10 cellular contexts compared by ENCODE assay signal in genomic region chr22:41524283-41524682, GRCh38. TPM values are rescaled to one million over a fixed set of nuclear protein-coding genes. Genes with fewer than 3 reads are reported as not detected.
DNase-seq lines count a peak whose midpoint lies in the region; ATAC-seq and TF ChIP-seq lines count a peak whose summit lies in the region.
"Had no signal": no experiment of that assay in that cellular context is flagged by ENCODE, and none has a peak within 500 bp of the region (broad histone marks: within the 10 kb centered on the region; RNA-seq: fewer than 3 reads in every experiment).

No MANE protein-coding gene starts in this region.

- no peaks in the 10 kb centered on the region for H3K27me3 ChIP-seq in colonic mucosa

- no peaks in the 10 kb centered on the region for H3K9me3 ChIP-seq in colonic mucosa
- H3K9me3 ChIP-seq in mucosa of descending colon = no peaks in the 10 kb centered on the region

- peaks cover 36% of the 10 kb centered on the region for H3K36me3 ChIP-seq in colonic mucosa
- H3K36me3 ChIP-seq in mucosa of descending colon (ENCODE audit: low read depth) = peaks cover 5% of the 10 kb centered on the region

- H3K4me3 Mint-ChIP-seq in activated naive CD4-positive, alpha-beta T cell treated with anti-CD3 and anti-CD28 coated beads for 36 hours = no peak overlapping the region

- intact Hi-C loops in activated naive CD4-positive, alpha-beta T cell treated with anti-CD3 and anti-CD28 coated beads for 36 hours (cut with micrococcal nuclease) = no loop called here
- intact Hi-C loops in colonic mucosa (cut with DNase I) (no loop called here), mucosa of descending colon (cut with DNase I, micrococcal nuclease) (no loop called here)

- H3K27ac Mint-ChIP-seq in activated naive CD4-positive, alpha-beta T cell treated with anti-CD3 and anti-CD28 coated beads for 36 hours = peak overlapping the region; percentile 68

- H3K27me3 Mint-ChIP-seq in activated naive CD4-positive, alpha-beta T cell treated with anti-CD3 and anti-CD28 coated beads for 36 hours (ENCODE audit: low read depth) = no peaks in the 10 kb centered on the region

- H3K4me1 Mint-ChIP-seq in activated naive CD4-positive, alpha-beta T cell treated with anti-CD3 and anti-CD28 coated beads for 36 hours (ENCODE audit: low read depth) = peaks cover 19% of the 10 kb centered on the region

- CTCF ChIA-PET in activated naive CD4-positive, alpha-beta T cell treated with anti-CD3 and anti-CD28 coated beads for 36 hours (lab: Charles Lee) = interaction anchor here (0.9 to 7.3 kb wide), 3 partner anchors 9 to 120 kb away, joined by 4 to 64 read pairs (median 4); no protein-coding TSS in a partner anchor

- DNase-seq in activated naive CD4-positive, alpha-beta T cell treated with anti-CD3 and anti-CD28 coated beads for 36 hours = no peak
- no peak for DNase-seq in activated naive CD4-positive, alpha-beta T cell treated with anti-CD3 and anti-CD28 coated beads, Interleukin-2, amount 50 U/mL, for 16 hours
- DNase-seq in colonic mucosa = peak; percentile 40
- peak; percentile 58 to 66 (median 63) for DNase-seq in mucosa of descending colon
- peak; percentile 74 for DNase-seq in ureter (ENCODE audit: low spot score)
- DNase-seq in putamen (ENCODE audit: low spot score) = no peak
- DNase-seq: KG1 had no signal

- H3K4me3 ChIP-seq in colonic mucosa = no peak overlapping the region
- no peak overlapping the region for H3K4me3 ChIP-seq in mucosa of descending colon
- H3K4me3 ChIP-seq: skin epidermis had no signal

- TF ChIP-seq CTCF in colonic mucosa (IDR thresholded peaks at IDR 0.05) = no peak
- TF ChIP-seq CTCF in mucosa of descending colon (IDR thresholded peaks at IDR 0.05) = no peak

- no peaks in the 10 kb centered on the region for H3K9me3 Mint-ChIP-seq in activated naive CD4-positive, alpha-beta T cell treated with anti-CD3 and anti-CD28 coated beads for 36 hours

- no peak overlapping the region for H3K9ac ChIP-seq in colonic mucosa (ENCODE audit: low read depth in 2 of 2, low read length in 2 of 2)

- H3K27ac ChIP-seq in colonic mucosa = peak overlapping the region; percentile 70

- H3K4me1 ChIP-seq in colonic mucosa (no peaks in the 10 kb centered on the region), mucosa of descending colon (ENCODE audit: low read depth) (no peaks in the 10 kb centered on the region)

- ATAC-seq in mucosa of descending colon (peak; percentile 18), HG03108 (IDR thresholded peaks at IDR 0.05; ENCODE audit: unreplicated experiment) (no peak), HG03432 (IDR thresholded peaks at IDR 0.05; ENCODE audit: unreplicated experiment) (no peak)

- peaks cover 16% of the 10 kb centered on the region for H3K36me3 Mint-ChIP-seq in activated naive CD4-positive, alpha-beta T cell treated with anti-CD3 and anti-CD28 coated beads for 36 hours (ENCODE audit: low read depth)

RNA-seq across cellular contexts. Expression of gene POLR3H, which starts 20.0 kb away (rescaled TPM):
- 10 to 100 TPM; 14.8 to 17.6 TPM for total RNA-seq in activated naive CD4-positive, alpha-beta T cell treated with anti-CD3 and anti-CD28 coated beads for 36 hours
- 10 to 100 TPM in 1 of 2 donors, 1 to 10 TPM in 1; 9.2 to 20.0 TPM for total RNA-seq in colonic mucosa
- total RNA-seq in mucosa of descending colon = 10 to 100 TPM; 12.4 to 26.1 (median 15.7) TPM
- total RNA-seq in ureter = 54.2 TPM

RNA-seq across cellular contexts. Expression of gene CSDC2, which starts 36.5 kb away (rescaled TPM):
- total RNA-seq in activated naive CD4-positive, alpha-beta T cell treated with anti-CD3 and anti-CD28 coated beads for 36 hours = not detected
- 1 to 10 TPM in 1 of 2 donors, under 1 TPM in 1; 0.44 to 1.4 TPM for total RNA-seq in colonic mucosa
- total RNA-seq in mucosa of descending colon = 1 to 10 TPM in 2 of 3 donors, under 1 TPM in 1; 0.26 to 1.6 (median 1.0) TPM
- total RNA-seq in ureter = 1.8 TPM

RNA-seq across cellular contexts. Expression of gene ACO2, which starts 55.4 kb away (rescaled TPM):
- 100 to 1,000 TPM; 113 to 118 TPM for total RNA-seq in activated naive CD4-positive, alpha-beta T cell treated with anti-CD3 and anti-CD28 coated beads for 36 hours
- total RNA-seq in colonic mucosa (100 to 1,000 TPM; 254 to 268 TPM), mucosa of descending colon (100 to 1,000 TPM; 187 to 295 (median 241) TPM), ureter (121 TPM)

RNA-seq across cellular contexts. Expression of gene PHF5A, which starts 55.8 kb away (rescaled TPM):
- total RNA-seq in activated naive CD4-positive, alpha-beta T cell treated with anti-CD3 and anti-CD28 coated beads for 36 hours = 10 to 100 TPM; 67.5 to 69.0 TPM
- total RNA-seq in colonic mucosa (10 to 100 TPM; 39.5 to 55.0 TPM), mucosa of descending colon (10 to 100 TPM; 27.0 to 31.7 (median 29.7) TPM), ureter (32.3 TPM)

Comparison
In these comparisons a context has a peak if more than half of its experiments do, and no peak if none do; other contexts are left out.
1. DNase-seq: peak in colonic mucosa (single experiment), mucosa of descending colon (3 of 3) and ureter (single experiment); none in activated naive CD4-positive, alpha-beta T cell treated with anti-CD3 and anti-CD28 coated beads for 36 hours (single experiment), activated naive CD4-positive, alpha-beta T cell treated with anti-CD3 and anti-CD28 coated beads, Interleukin-2, amount 50 U/mL, for 16 hours (single experiment) and putamen (single experiment).